In the genomic region with DNA sequence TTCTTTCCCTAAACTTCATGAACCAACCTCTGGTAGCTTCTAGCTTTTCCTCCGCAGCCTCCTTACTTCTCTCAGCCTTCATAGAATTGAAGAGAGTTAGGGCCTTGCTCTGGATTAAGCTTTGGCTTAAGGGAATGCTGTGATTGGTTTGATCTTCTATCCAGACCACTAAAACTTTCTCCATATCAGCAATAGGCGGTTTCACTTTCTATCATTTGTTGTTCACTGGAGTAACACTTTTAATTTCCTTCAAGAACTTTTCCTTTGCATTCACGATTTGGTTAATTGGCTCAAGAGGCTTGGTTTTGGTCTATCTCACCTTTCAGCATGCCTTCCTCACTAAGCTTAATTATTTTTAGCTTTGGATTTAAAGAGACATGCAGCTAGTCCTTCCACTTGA, we compare ENCODE assay signal across 20 cellular contexts.
"Had no signal": no experiment of that assay in that cellular context is flagged by ENCODE, and none has a peak within 500 bp of the region (broad histone marks: within the 10 kb centered on the region; RNA-seq: fewer than 3 reads in every experiment).

No MANE protein-coding gene starts in this region.

- H3K4me1 ChIP-seq: parathyroid adenoma had no signal

- ATAC-seq: effector memory CD8-positive, alpha-beta T cell; gastrocnemius medialis; left ventricle myocardium superior; lower lobe of right lung; naive thymus-derived CD8-positive, alpha-beta T cell; right lobe of liver; stimulated activated effector memory CD8-positive, alpha-beta T cell treated with anti-CD3 and anti-CD28 coated beads, Interleukin-12 subunit alpha, Interleukin-12 subunit beta, amount 100 ng/mL, for 72 hours had no signal

- DNase-seq: cortex of kidney; effector memory CD8-positive, alpha-beta T cell; foreskin fibroblast; gastrocnemius medialis; head of caudate nucleus; left ventricle myocardium superior; lower lobe of right lung; naive thymus-derived CD8-positive, alpha-beta T cell; right lobe of liver; stimulated activated CD4-positive, alpha-beta T cell treated with anti-CD3 and anti-CD28 coated beads, Interleukin-2, amount 100 ng/mL, for 24 hours; stimulated activated CD4-positive, alpha-beta T cell treated with anti-CD3 and anti-CD28 coated beads, Interleukin-4, amount 100 ng/mL, for 24 hours; stimulated activated naive CD4-positive, alpha-beta T cell treated with Interleukin-2 at 50 U/mL for 16 hours; stomach; thyroid gland; trophoblast cell had no signal

- H3K27ac Mint-ChIP-seq: effector memory CD8-positive, alpha-beta T cell; naive thymus-derived CD8-positive, alpha-beta T cell; progenitor cell of endocrine pancreas; stimulated activated effector memory CD8-positive, alpha-beta T cell treated with anti-CD3 and anti-CD28 coated beads, Interleukin-12 subunit alpha, Interleukin-12 subunit beta, amount 100 ng/mL, for 72 hours had no signal

- H3K4me3 Mint-ChIP-seq: effector memory CD8-positive, alpha-beta T cell; naive thymus-derived CD8-positive, alpha-beta T cell; stimulated activated effector memory CD8-positive, alpha-beta T cell treated with anti-CD3 and anti-CD28 coated beads, Interleukin-12 subunit alpha, Interleukin-12 subunit beta, amount 100 ng/mL, for 72 hours had no signal

- H3K9me3 ChIP-seq: gastrocnemius medialis, lower lobe of right lung, neutrophil, right lobe of liver, stomach, thyroid gland, vagina had no signal

- H3K27me3 Mint-ChIP-seq: effector memory CD8-positive, alpha-beta T cell; naive thymus-derived CD8-positive, alpha-beta T cell; progenitor cell of endocrine pancreas had no signal

- H3K9me3 Mint-ChIP-seq: effector memory CD8-positive, alpha-beta T cell; naive thymus-derived CD8-positive, alpha-beta T cell; stimulated activated effector memory CD8-positive, alpha-beta T cell treated with anti-CD3 and anti-CD28 coated beads, Interleukin-12 subunit alpha, Interleukin-12 subunit beta, amount 100 ng/mL, for 72 hours had no signal

- H3K27ac ChIP-seq: lower lobe of right lung, neutrophil, parathyroid adenoma, right lobe of liver, stomach, thyroid gland, vagina had no signal

- H3K4me3 ChIP-seq: gastrocnemius medialis, lower lobe of right lung, right lobe of liver, stomach, thyroid gland, vagina had no signal
